ENCODE assay signal across 27 cellular contexts in genomic region chr19:39949026-39949747, GRCh38. TPM values are rescaled to one million over a fixed set of nuclear protein-coding genes. Genes with fewer than 3 reads are reported as not detected.
DNase-seq lines count a peak whose midpoint lies in the region; ATAC-seq, FAIRE-seq and TF ChIP-seq lines count a peak whose summit lies in the region.
"Had no signal": no experiment of that assay in that cellular context is flagged by ENCODE, and none has a peak within 500 bp of the region (broad histone marks: within the 10 kb centered on the region; RNA-seq: fewer than 3 reads in every experiment).

No MANE protein-coding gene starts in this region.

- peaks cover 38% of the 10 kb centered on the region for H3K36me3 Mint-ChIP-seq in CD4-positive, alpha-beta T cell (ENCODE audit: low read depth)
- H3K36me3 Mint-ChIP-seq in activated T-cell treated with anti-CD3 and anti-CD28 coated beads, Interleukin-2, amount 50 U/mL, for 24 hours (ENCODE audit: low read depth): peaks cover 14% of the 10 kb centered on the region

- TF ChIP-seq POLR2A in A549 (IDR thresholded peaks at IDR 0.05; ENCODE audit: low read length) (no peak), thyroid gland (IDR thresholded peaks at IDR 0.05) (no peak)

- H3K27me3 ChIP-seq in CD4-positive, alpha-beta T cell (ENCODE audit: control insufficient read depth, insufficient read depth, low read length): no peaks in the 10 kb centered on the region
- no peaks in the 10 kb centered on the region for H3K27me3 ChIP-seq in mesenchymal stem cell (ENCODE audit: control insufficient read depth in 1 of 2, insufficient read depth in 1 of 2, low read length in 2 of 2)
- H3K27me3 ChIP-seq in thyroid gland: no peaks in the 10 kb centered on the region
- H3K27me3 ChIP-seq in brain microvascular endothelial cell (replicated peaks): no peaks in the 10 kb centered on the region
- H3K27me3 ChIP-seq: adrenal gland, breast epithelium, colonic mucosa, pancreas, right atrium auricular region, suprapubic skin, uterus had no signal

- H2AK5ac ChIP-seq in mesenchymal stem cell (ENCODE audit: low read length, severe bottlenecking): peak overlapping the region; percentile 26

- no peak overlapping the region for H3K18ac ChIP-seq in mesenchymal stem cell (ENCODE audit: low read depth in 1 of 2, low read length in 2 of 2)

- H3K27ac Mint-ChIP-seq in CD4-positive, alpha-beta T cell: peak overlapping the region; percentile 91
- peak overlapping the region; percentile 86 for H3K27ac Mint-ChIP-seq in activated T-cell treated with anti-CD3 and anti-CD28 coated beads, Interleukin-2, amount 50 U/mL, for 24 hours

- H3K27me3 Mint-ChIP-seq in CD4-positive, alpha-beta T cell: no peaks in the 10 kb centered on the region
- H3K27me3 Mint-ChIP-seq in activated T-cell treated with anti-CD3 and anti-CD28 coated beads, Interleukin-2, amount 50 U/mL, for 24 hours: no peaks in the 10 kb centered on the region

- no peak for TF ChIP-seq CTCF in A549 (IDR thresholded peaks at IDR 0.05)
- no peak for TF ChIP-seq CTCF in CD4-positive, alpha-beta T cell (IDR thresholded peaks at IDR 0.05)
- TF ChIP-seq CTCF in thyroid gland (IDR thresholded peaks at IDR 0.05): no peak
- TF ChIP-seq CTCF in brain microvascular endothelial cell (IDR thresholded peaks at IDR 0.05; ENCODE audit: low read depth, low read length, missing control alignments): no peak
- TF ChIP-seq CTCF in omental fat pad (IDR thresholded peaks at IDR 0.05): no peak

- H3K23ac ChIP-seq in mesenchymal stem cell (ENCODE audit: low read length in 2 of 2): no peak overlapping the region

- FAIRE-seq in A549 (lab: Jason Lieb, UNC): peak; percentile 68
- FAIRE-seq: GM12878, pancreas had no signal

- H3K36me3 ChIP-seq in mesenchymal stem cell (ENCODE audit: control insufficient read depth in 1 of 2, insufficient read depth in 2 of 2, low read depth in 1 of 2, low read length in 2 of 2): no peaks in the 10 kb centered on the region
- H3K36me3 ChIP-seq in thyroid gland: no peaks in the 10 kb centered on the region
- H3K36me3 ChIP-seq in brain microvascular endothelial cell (replicated peaks): no peaks in the 10 kb centered on the region
- H3K36me3 ChIP-seq: adrenal gland, breast epithelium, colonic mucosa, HAP-1, pancreas, right atrium auricular region, suprapubic skin, uterus had no signal

- peak overlapping the region; percentile 44 for H3K4me3 Mint-ChIP-seq in CD4-positive, alpha-beta T cell
- H3K4me3 Mint-ChIP-seq in activated T-cell treated with anti-CD3 and anti-CD28 coated beads, Interleukin-2, amount 50 U/mL, for 24 hours: no peak overlapping the region

- ATAC-seq in A549 (no peak), omental fat pad (ENCODE audit: low FRiP score) (no peak)
- no peak for ATAC-seq in CD4-positive, alpha-beta T cell (ENCODE audit: poor library complexity)
- ATAC-seq: GM12878, pancreas, Right ventricle myocardium inferior had no signal

- no peak overlapping the region for H4K91ac ChIP-seq in mesenchymal stem cell (ENCODE audit: low read length)

- no peak overlapping the region for H2BK12ac ChIP-seq in mesenchymal stem cell (ENCODE audit: low read length in 2 of 2)

- no peak for TF ChIP-seq RAD21 in A549 (conservative IDR thresholded peaks at IDR 0.05 in 1 of 2, IDR thresholded peaks at IDR 0.05 in 1 of 2)

- no peak overlapping the region for H3K4ac ChIP-seq in mesenchymal stem cell (ENCODE audit: low read depth in 1 of 2, low read length in 2 of 2)

- CTCF ChIA-PET in A549 (lab: Yijun Ruan, JAX): interaction anchor here (1.4 to 2.4 kb wide), 3 partner anchors 12 to 216 kb away, joined by 4 to 8 read pairs (median 7); partner anchors contain the start of gene PSMC4
- CTCF ChIA-PET in CD4-positive, alpha-beta T cell (lab: Charles Lee): interaction anchor here (3.0 kb wide), 1 partner anchor 21 kb away, joined by 9 read pairs; the partner anchor contains the start of gene PSMC4

- H3K4me2 ChIP-seq in A549 (no peak overlapping the region), mesenchymal stem cell (ENCODE audit: low read length, poor library complexity, severe bottlenecking) (no peak overlapping the region)

- no peak overlapping the region for H2BK15ac ChIP-seq in mesenchymal stem cell (ENCODE audit: low read depth, poor library complexity, severe bottlenecking)

- H3K9me3 Mint-ChIP-seq in CD4-positive, alpha-beta T cell: peaks cover 3% of the 10 kb centered on the region
- H3K9me3 Mint-ChIP-seq in activated T-cell treated with anti-CD3 and anti-CD28 coated beads, Interleukin-2, amount 50 U/mL, for 24 hours: peaks cover 5% of the 10 kb centered on the region

- H3K9me3 ChIP-seq in A549: peaks cover 20% of the 10 kb centered on the region
- no peaks in the 10 kb centered on the region for H3K9me3 ChIP-seq in CD4-positive, alpha-beta T cell (ENCODE audit: control insufficient read depth, low read length)
- H3K9me3 ChIP-seq in mesenchymal stem cell (ENCODE audit: control insufficient read depth, low read length): no peaks in the 10 kb centered on the region
- H3K9me3 ChIP-seq in thyroid gland: no peaks in the 10 kb centered on the region
- H3K9me3 ChIP-seq: adrenal gland, breast epithelium, colonic mucosa, HAP-1, pancreas, right atrium auricular region, suprapubic skin, uterus had no signal

- no peak for TF ChIP-seq EP300 in A549 (IDR thresholded peaks at IDR 0.05)

- H3K4me1 ChIP-seq in A549 (peaks cover 37% of the 10 kb centered on the region), mesenchymal stem cell (ENCODE audit: control insufficient read depth, insufficient read depth, low read depth, low read length) (peaks cover 10% of the 10 kb centered on the region), thyroid gland (no peaks in the 10 kb centered on the region)
- H3K4me1 ChIP-seq: breast epithelium, colonic mucosa, HAP-1, right atrium auricular region, suprapubic skin, uterus had no signal

- no peak overlapping the region for H3K4me3 ChIP-seq in A549
- H3K4me3 ChIP-seq in mesenchymal stem cell (ENCODE audit: insufficient read depth in 1 of 2, low read depth in 1 of 2, low read length in 2 of 2): no peak overlapping the region
- no peak overlapping the region for H3K4me3 ChIP-seq in thyroid gland (replicated peaks in 1 of 3)
- H3K4me3 ChIP-seq in brain microvascular endothelial cell (ENCODE audit: low read depth, low read length): no peak overlapping the region
- H3K4me3 ChIP-seq: adrenal gland, breast epithelium, colonic mucosa, GM12878, HAP-1, pancreas, right atrium auricular region, suprapubic skin, uterus had no signal

- POLR2A ChIA-PET in A549 (lab: Yijun Ruan, JAX): interaction anchor here (1.4 kb wide), 1 partner anchor 22 kb away, joined by 4 read pairs; the partner anchor contains the start of gene PSMC4
- POLR2A ChIA-PET in CD4-positive, alpha-beta T cell (lab: Charles Lee): interaction anchor here (0.7 to 10.4 kb wide), 5 partner anchors 10 to 21 kb away, joined by 3 to 172 read pairs (median 4); partner anchors contain the start of gene PSMC4

- no peaks in the 10 kb centered on the region for H3K79me1 ChIP-seq in mesenchymal stem cell (replicated peaks; ENCODE audit: low read length, poor library complexity, severe bottlenecking)

- no peak overlapping the region for H3K9ac ChIP-seq in mesenchymal stem cell (ENCODE audit: low read length)

- intact Hi-C loops in CD4-positive, alpha-beta T cell (cut with DNase I, micrococcal nuclease): no loop called here
- intact Hi-C loops in thyroid gland (cut with DNase I): no loop called here

- H2AFZ ChIP-seq in mesenchymal stem cell (ENCODE audit: low read depth, low read length): no peak overlapping the region

- DNase-seq in A549 (ENCODE audit: low read depth in 1 of 2, low spot score in 1 of 2): no peak
- DNase-seq in CD4-positive, alpha-beta T cell: no peak
- peak; percentile 29 for DNase-seq in activated T-cell treated with anti-CD3 and anti-CD28 coated beads, Interleukin-2, amount 50 U/mL, for 24 hours
- DNase-seq in mesenchymal stem cell: no peak
- DNase-seq in thyroid gland: no peak
- no peak for DNase-seq in brain microvascular endothelial cell
- no peak for DNase-seq in omental fat pad (ENCODE audit: low spot score)
- DNase-seq: activated CD4-positive, alpha-beta T cell treated with anti-CD3 and anti-CD28 coated beads for 1 hour; colonic mucosa; COR-L47; DMS79 treated with DMSO at 0.1 percent for 48 hours; glutamatergic neuron; kidney glomerular epithelial cell; NCI-H1092 treated with DMSO at 0.1 percent for 48 hours; NCI-H2029; NCI-H2227 treated with DMSO at 0.1 percent for 48 hours; NCI-H748 treated with DMSO at 0.1 percent for 48 hours; stimulated activated CD4-positive, alpha-beta T cell treated with anti-CD3 and anti-CD28 coated beads, Interleukin-12 subunit alpha, Interleukin-12 subunit beta, amount 100 ng/mL, for 4 hours; uterus had no signal

- H3K14ac ChIP-seq in mesenchymal stem cell (ENCODE audit: low read length in 2 of 2): no peak overlapping the region

- H2BK120ac ChIP-seq in mesenchymal stem cell (ENCODE audit: low read depth, low read length): no peak overlapping the region

- H3K27ac ChIP-seq in A549: peak overlapping the region in 1 of 2 experiments; percentile 1; a peak in 1 of 6 replicates
- no peak overlapping the region for H3K27ac ChIP-seq in CD4-positive, alpha-beta T cell (ENCODE audit: low read depth, low read length)
- no peak overlapping the region for H3K27ac ChIP-seq in mesenchymal stem cell (ENCODE audit: low read length, poor library complexity, severe bottlenecking)
- H3K27ac ChIP-seq in thyroid gland: no peak overlapping the region
- H3K27ac ChIP-seq in brain microvascular endothelial cell: no peak overlapping the region
- H3K27ac ChIP-seq: adrenal gland, breast epithelium, colonic mucosa, pancreas, right atrium auricular region, suprapubic skin, uterus had no signal

- no peak overlapping the region for H4K8ac ChIP-seq in mesenchymal stem cell (ENCODE audit: low read length)

- in situ Hi-C loops in brain microvascular endothelial cell (cut with HindIII; ENCODE audit: low pct_ligation_motif_present, low sequenced_read_pairs): no loop called here

- WGBS in A549 (ENCODE audit: missing lambda C conversion rate): 92% methylated on average over 2 of the region's 2 CpGs
- 88% methylated on average over 1 of the region's 2 CpGs for WGBS in mesenchymal stem cell
- 83 to 92% methylated on average over 2 of the region's 2 CpGs for WGBS in thyroid gland, 2 donors

- H2BK5ac ChIP-seq in mesenchymal stem cell (ENCODE audit: low read depth, low read length, poor library complexity, severe bottlenecking): no peak overlapping the region

- peaks cover 82% of the 10 kb centered on the region for H3K4me1 Mint-ChIP-seq in CD4-positive, alpha-beta T cell (ENCODE audit: low read depth)
- peaks cover 90% of the 10 kb centered on the region for H3K4me1 Mint-ChIP-seq in activated T-cell treated with anti-CD3 and anti-CD28 coated beads, Interleukin-2, amount 50 U/mL, for 24 hours (ENCODE audit: low read depth)

RNA-seq across cellular contexts. Expression of gene FCGBP, which starts 14.8 kb away (rescaled TPM):
- polyA plus RNA-seq in A549 (2011; rRNA removed) (1.4 and 2.8 TPM in 2 replicates), A549 (2017; fragmentation: RNase III; extraction: RNeasy Plus Mini Kit Qiagen cat#74134 plus additional on column Dnase treatment) (0.61 to 0.74 TPM (median 0.62 TPM) in 3 replicates)
- 0.66 and 0.70 TPM in 2 replicates for polyA plus RNA-seq in A549 (2012; cell fraction: cytosol; rRNA removed)
- 3.4 and 4.9 TPM in 2 replicates for polyA plus RNA-seq in A549 (2012; cell fraction: nucleus; rRNA removed)
- 12.8 and 17.6 TPM in 2 replicates for polyA minus RNA-seq in A549 (2011; rRNA and poly(A)+ RNA removed)
- total RNA-seq in CD4-positive, alpha-beta T cell: 10 to 100 TPM; 16.3 to 19.1 TPM
- polyA plus RNA-seq in mesenchymal stem cell (2013, experiment 1 of 2): 0.03 TPM
- 0.01 TPM for polyA plus RNA-seq in mesenchymal stem cell (2013, experiment 2 of 2)
- total RNA-seq in thyroid gland (100 to 1,000 TPM; 213 to 975 (median 755) TPM), omental fat pad (100 to 1,000 TPM in 1 of 4 donors, 10 to 100 TPM in 3; 12.5 to 197 (median 29.3) TPM)

RNA-seq across cellular contexts. Expression of gene PSMC4, which starts 21.8 kb away (rescaled TPM):
- 192 and 208 TPM in 2 replicates for polyA plus RNA-seq in A549 (2011; rRNA removed)
- polyA plus RNA-seq in A549 (2012; cell fraction: cytosol; rRNA removed): 371 and 460 TPM in 2 replicates
- polyA plus RNA-seq in A549 (2012; cell fraction: nucleus; rRNA removed): 457 and 591 TPM in 2 replicates
- polyA plus RNA-seq in A549 (2017; fragmentation: RNase III; extraction: RNeasy Plus Mini Kit Qiagen cat#74134 plus additional on column Dnase treatment): 276 to 295 TPM (median 284 TPM) in 3 replicates
- 147 and 219 TPM in 2 replicates for polyA minus RNA-seq in A549 (2011; rRNA and poly(A)+ RNA removed)
- 10 to 100 TPM; 61.3 to 67.4 TPM for total RNA-seq in CD4-positive, alpha-beta T cell
- 75.6 TPM for polyA plus RNA-seq in mesenchymal stem cell (2013, experiment 1 of 2)
- 75.9 TPM for polyA plus RNA-seq in mesenchymal stem cell (2013, experiment 2 of 2)
- 100 to 1,000 TPM; 120 to 220 (median 166) TPM for total RNA-seq in thyroid gland
- 100 to 1,000 TPM in 1 of 4 donors, 10 to 100 TPM in 3; 52.6 to 141 (median 75.4) TPM for total RNA-seq in omental fat pad

RNA-seq across cellular contexts. Expression of gene ZNF546, which starts 47.7 kb away (rescaled TPM):
- polyA plus RNA-seq in A549 (2011; rRNA removed): 6.0 and 6.4 TPM in 2 replicates
- polyA plus RNA-seq in A549 (2012; cell fraction: cytosol; rRNA removed): 0.78 and 0.95 TPM in 2 replicates
- polyA plus RNA-seq in A549 (2012; cell fraction: nucleus; rRNA removed): 0.93 and 0.97 TPM in 2 replicates
- polyA plus RNA-seq in A549 (2017; fragmentation: RNase III; extraction: RNeasy Plus Mini Kit Qiagen cat#74134 plus additional on column Dnase treatment): 3.1 to 3.8 TPM (median 3.7 TPM) in 3 replicates
- polyA minus RNA-seq in A549 (2011; rRNA and poly(A)+ RNA removed): 8.5 and 13.3 TPM in 2 replicates
- 1 to 10 TPM; 2.4 to 3.8 TPM for total RNA-seq in CD4-positive, alpha-beta T cell
- polyA plus RNA-seq in mesenchymal stem cell (2013, experiment 1 of 2): 0.64 TPM
- 0.45 TPM for polyA plus RNA-seq in mesenchymal stem cell (2013, experiment 2 of 2)
- 10 to 100 TPM in 2 of 4 donors, 1 to 10 TPM in 2; 8.4 to 13.3 (median 10.2) TPM for total RNA-seq in thyroid gland
- total RNA-seq in omental fat pad: 10 to 100 TPM in 1 of 4 donors, 1 to 10 TPM in 3; 1.4 to 11.8 (median 6.7) TPM
